14 cellular contexts compared by ENCODE assay signal in genomic region chr18:59876310-59876626, GRCh38. TPM values are rescaled to one million over a fixed set of nuclear protein-coding genes. Genes with fewer than 3 reads are reported as not detected.
DNase-seq lines count a peak whose midpoint lies in the region; ATAC-seq and TF ChIP-seq lines count a peak whose summit lies in the region.
"Had no signal": no experiment of that assay in that cellular context is flagged by ENCODE, and none has a peak within 500 bp of the region (broad histone marks: within the 10 kb centered on the region; RNA-seq: fewer than 3 reads in every experiment).

No MANE protein-coding gene starts in this region.

- BruUV-seq in MCF 10A (replicated peaks; lab: Mats Ljungman, UMichigan) = no TSS peak

- no peak overlapping the region; the same call in 1 of the 2 replicates for H3K9ac ChIP-seq in OCI-LY3 (ENCODE audit: low read length)

- no peak overlapping the region for H3K4me3 Mint-ChIP-seq in MCF 10A (ENCODE audit: unreplicated experiment)
- H3K4me3 Mint-ChIP-seq: T-helper 1 cell treated with Interleukin-12 subunit alpha and Interleukin-12 subunit beta and Interleukin-4 antibody, amounts not matched to agents 30 μg/mL and 1 μg/mL, for 36 hours had no signal

- H3K4me1 ChIP-seq in OCI-LY3 (ENCODE audit: low read length) (peaks cover 42% of the 10 kb centered on the region), heart right ventricle (peaks cover 0 to 18% (median 0%) of the 10 kb centered on the region in 9 donors)

- H2AFZ ChIP-seq in OCI-LY3 (ENCODE audit: low read depth, low read length) = no peak overlapping the region

- peak overlapping the region; percentile 29 for H3K4me3 ChIP-seq in OCI-LY3 (ENCODE audit: low read length)
- H3K4me3 ChIP-seq in heart right ventricle = no peak overlapping the region

- DNase-seq in NCI-H1694 (lab: John Stamatoyannopoulos, UW) = no peak
- DNase-seq in MCF 10A (ENCODE audit: unreplicated experiment) = no peak
- no peak for DNase-seq in cerebellum (ENCODE audit: low spot score)
- no peak for DNase-seq in heart right ventricle
- DNase-seq: activated T-cell treated with anti-CD3 and anti-CD28 coated beads, Interleukin-2, amount 50 U/mL, for 1 hour; caudate nucleus; mammary epithelial cell; NCI-H2029; stimulated activated naive CD4-positive, alpha-beta T cell had no signal

- no peaks in the 10 kb centered on the region for H4K20me1 ChIP-seq in OCI-LY3 (ENCODE audit: insufficient read depth, low read length)

- intact Hi-C loops in MCF 10A (cut with micrococcal nuclease) (no loop called here), heart right ventricle (cut with DNase I) (no loop called here)

- H3K27ac ChIP-seq in OCI-LY3 (ENCODE audit: low read length) (peak overlapping the region; percentile 51), heart right ventricle (no peak overlapping the region)

- no peaks in the 10 kb centered on the region for H3K27me3 Mint-ChIP-seq in MCF 10A (ENCODE audit: insufficient read depth, unreplicated experiment)

- peaks cover 5% of the 10 kb centered on the region for H3K36me3 Mint-ChIP-seq in MCF 10A (ENCODE audit: insufficient read depth, unreplicated experiment)

- H3K9me3 ChIP-seq in OCI-LY3 (ENCODE audit: insufficient read depth, low read length) (no peaks in the 10 kb centered on the region), heart right ventricle (no peaks in the 10 kb centered on the region)

- H3K27me3 ChIP-seq in OCI-LY3 (ENCODE audit: low read depth, low read length) (no peaks in the 10 kb centered on the region), heart right ventricle (peaks cover 0 to 5% (median 0%) of the 10 kb centered on the region in 7 donors)

- 88 to 93% methylated on average over 3 of the region's 3 CpGs for WGBS in heart right ventricle, 2 donors

- no peak for TF ChIP-seq CTCF in OCI-LY3 (IDR thresholded peaks at IDR 0.05; ENCODE audit: low read depth, low read length)
- no peak for TF ChIP-seq CTCF in MCF 10A (IDR thresholded peaks at IDR 0.05; ENCODE audit: unreplicated experiment)
- no peak for TF ChIP-seq CTCF in heart right ventricle (IDR thresholded peaks at IDR 0.05)

- CTCF ChIA-PET in MCF 10A (lab: Yijun Ruan, JAX) = no interaction called here

- no peaks in the 10 kb centered on the region for H3K9me3 Mint-ChIP-seq in MCF 10A (ENCODE audit: unreplicated experiment)
- H3K9me3 Mint-ChIP-seq: T-helper 1 cell treated with Interleukin-12 subunit alpha and Interleukin-12 subunit beta and Interleukin-4 antibody, amounts not matched to agents 30 μg/mL and 1 μg/mL, for 36 hours had no signal

- ATAC-seq in GM18517 (IDR thresholded peaks at IDR 0.05; ENCODE audit: unreplicated experiment) = peak; percentile 70
- peak; percentile 73 for ATAC-seq in GM21381 (IDR thresholded peaks at IDR 0.05; ENCODE audit: unreplicated experiment)
- ATAC-seq in HG03066 (IDR thresholded peaks at IDR 0.05; ENCODE audit: low read depth, unreplicated experiment) = peak; percentile 67
- ATAC-seq in heart right ventricle = no peak

- POLR2A ChIA-PET in MCF 10A (lab: Yijun Ruan, JAX) = no interaction called here

- H3K4me2 ChIP-seq in OCI-LY3 (ENCODE audit: low read length) = peak overlapping the region; percentile 49

- H3K27ac Mint-ChIP-seq in MCF 10A (ENCODE audit: low read depth, unreplicated experiment) = no peak overlapping the region
- H3K27ac Mint-ChIP-seq: T-helper 1 cell treated with Interleukin-12 subunit alpha and Interleukin-12 subunit beta and Interleukin-4 antibody, amounts not matched to agents 30 μg/mL and 1 μg/mL, for 36 hours had no signal

- H3K4me1 Mint-ChIP-seq in MCF 10A (ENCODE audit: insufficient read depth, unreplicated experiment) = peaks cover 15% of the 10 kb centered on the region

- H3K79me2 ChIP-seq in OCI-LY3 (ENCODE audit: low read length) = no peaks in the 10 kb centered on the region

- H3K36me3 ChIP-seq in OCI-LY3 (replicated peaks; ENCODE audit: low read depth, low read length) = no peaks in the 10 kb centered on the region
- H3K36me3 ChIP-seq in heart right ventricle = no peaks in the 10 kb centered on the region

RNA-seq across cellular contexts. Expression of gene PMAIP1, which starts 23.5 kb away (rescaled TPM):
- total RNA-seq in MCF 10A (2022) (21.7 and 28.0 TPM in 2 replicates), cerebellum (2.4 TPM), heart right ventricle (1 to 10 TPM in 1 of 10 donors, under 1 TPM in 6, not detected in 3; 0.18 to 1.8 (median 0.40) TPM)
- polyA plus RNA-seq in heart right ventricle = under 1 TPM; 0.22 to 0.32 TPM

Comparison
In these comparisons a context has a peak if more than half of its experiments do, and no peak if none do; other contexts are left out.
1. ATAC-seq: peak in GM18517 (single experiment), GM21381 (single experiment) and HG03066 (single experiment); none in heart right ventricle (0 of 8).